9 cellular contexts compared by ENCODE assay signal in the genomic region with DNA sequence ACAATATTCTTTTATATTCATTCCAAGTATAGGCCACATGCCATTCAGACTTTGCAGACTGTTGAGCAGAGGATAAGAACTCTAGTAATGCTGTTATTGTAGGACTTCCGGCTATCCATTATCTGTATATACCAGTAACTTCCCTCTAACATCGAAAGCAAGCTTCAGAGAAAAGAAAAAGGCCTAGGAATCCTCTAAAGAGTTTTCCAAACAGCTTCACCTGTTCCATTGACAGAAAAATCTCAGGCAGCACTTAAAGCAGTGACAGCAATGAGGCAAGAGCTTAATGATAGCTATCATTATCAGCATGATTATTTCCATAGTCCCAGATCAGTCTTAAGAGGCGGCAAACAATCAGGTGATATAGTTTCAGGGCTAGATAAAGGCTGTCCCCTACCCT. TPM values are rescaled to one million over a fixed set of nuclear protein-coding genes. Genes with fewer than 3 reads are reported as not detected.
DNase-seq lines count a peak whose midpoint lies in the region; ATAC-seq and TF ChIP-seq lines count a peak whose summit lies in the region.
"Had no signal": no experiment of that assay in that cellular context is flagged by ENCODE, and none has a peak within 500 bp of the region (broad histone marks: within the 10 kb centered on the region; RNA-seq: fewer than 3 reads in every experiment).

No MANE protein-coding gene starts in this region.

- H3K9me3 ChIP-seq in T-helper 17 cell (ENCODE audit: control insufficient read depth, low read length, poor library complexity, severe bottlenecking) (no peaks in the 10 kb centered on the region), hepatocyte (ENCODE audit: low read depth) (no peaks in the 10 kb centered on the region), stomach smooth muscle (ENCODE audit: control insufficient read depth in 2 of 2, low read length in 2 of 2) (no peaks in the 10 kb centered on the region)

- peaks cover 4% of the 10 kb centered on the region for H3K4me1 ChIP-seq in hepatocyte (ENCODE audit: insufficient read depth)
- H3K4me1 ChIP-seq in stomach smooth muscle (ENCODE audit: control insufficient read depth, insufficient read depth, low read length), result no peaks in the 10 kb centered on the region

- H3K4me3 Mint-ChIP-seq in activated CD4-positive, alpha-beta T cell treated with anti-CD3 and anti-CD28 coated beads, Interleukin-2, amount 10 ng/mL, durations not matched to agents 7 days and 5 days, result peak overlapping the region; percentile 88
- H3K4me3 Mint-ChIP-seq in T-helper 17 cell, result peak overlapping the region; percentile 91

- TF ChIP-seq CTCF in hepatocyte (IDR thresholded peaks at IDR 0.05; ENCODE audit: poor library complexity), result no peak
- no peak for TF ChIP-seq CTCF in foreskin fibroblast (IDR thresholded peaks at IDR 0.05; ENCODE audit: low read depth, low read length)

- H3K27me3 ChIP-seq in hepatocyte (no peaks in the 10 kb centered on the region), stomach smooth muscle (ENCODE audit: control insufficient read depth in 1 of 2, insufficient read depth in 2 of 2, low read length in 2 of 2) (no peaks in the 10 kb centered on the region)

- 59% methylated on average over 3 of the region's 3 CpGs for WGBS in hepatocyte (ENCODE audit: low lambda C conversion rate, missing lambda C conversion rate)

- CTCF ChIA-PET in activated CD4-positive, alpha-beta T cell treated with anti-CD3 and anti-CD28 coated beads, Interleukin-2, amount 10 ng/mL, durations not matched to agents 7 days and 5 days (lab: Charles Lee), result no interaction called here

- H3K4me1 Mint-ChIP-seq in activated CD4-positive, alpha-beta T cell treated with anti-CD3 and anti-CD28 coated beads, Interleukin-2, amount 10 ng/mL, durations not matched to agents 7 days and 5 days, result peaks cover 32% of the 10 kb centered on the region
- peaks cover 26% of the 10 kb centered on the region for H3K4me1 Mint-ChIP-seq in T-helper 17 cell

- H3K27me3 Mint-ChIP-seq in activated CD4-positive, alpha-beta T cell treated with anti-CD3 and anti-CD28 coated beads, Interleukin-2, amount 10 ng/mL, durations not matched to agents 7 days and 5 days, result peaks cover 17% of the 10 kb centered on the region
- peaks cover 6% of the 10 kb centered on the region for H3K27me3 Mint-ChIP-seq in T-helper 17 cell

- H3K79me2 ChIP-seq in hepatocyte, result peaks cover 49% of the 10 kb centered on the region

- no peaks in the 10 kb centered on the region for H3K9me2 ChIP-seq in hepatocyte (replicated peaks; ENCODE audit: insufficient read depth)

- H3K9me3 Mint-ChIP-seq in activated CD4-positive, alpha-beta T cell treated with anti-CD3 and anti-CD28 coated beads, Interleukin-2, amount 10 ng/mL, durations not matched to agents 7 days and 5 days, result no peaks in the 10 kb centered on the region

- H3K4me2 ChIP-seq in hepatocyte, result peak overlapping the region; percentile 95

- H3K9ac ChIP-seq in stomach smooth muscle (ENCODE audit: low read length in 2 of 2), result no peak overlapping the region

- DNase-seq in activated CD4-positive, alpha-beta T cell treated with anti-CD3 and anti-CD28 coated beads, Interleukin-2, amount 10 ng/mL, durations not matched to agents 7 days and 5 days, result no peak
- no peak for DNase-seq in activated CD4-positive, alpha-beta T cell treated with anti-CD3 and anti-CD28 coated beads, Interleukin-2, amount 50 U/mL, for 48 hours
- no peak for DNase-seq in T-helper 17 cell
- no peak for DNase-seq in hepatocyte (ENCODE audit: low spot score)
- no peak for DNase-seq in stimulated activated CD4-positive, alpha-beta T cell treated with anti-CD3 and anti-CD28 coated beads, Interleukin-4, amount 100 ng/mL, for 4 hours
- DNase-seq in stimulated activated CD4-positive, alpha-beta T cell treated with anti-CD3 and anti-CD28 coated beads, Interleukin-2, amount 100 ng/mL, for 48 hours, result no peak
- no peak for DNase-seq in foreskin fibroblast
- DNase-seq: NCI-H226 had no signal

- H4K20me1 ChIP-seq in hepatocyte (ENCODE audit: insufficient read depth, poor library complexity, severe bottlenecking), result no peaks in the 10 kb centered on the region

- no peak overlapping the region for H3K27ac Mint-ChIP-seq in activated CD4-positive, alpha-beta T cell treated with anti-CD3 and anti-CD28 coated beads, Interleukin-2, amount 10 ng/mL, durations not matched to agents 7 days and 5 days
- H3K27ac Mint-ChIP-seq in T-helper 17 cell, result peak overlapping the region; percentile 61

- H3K36me3 Mint-ChIP-seq in activated CD4-positive, alpha-beta T cell treated with anti-CD3 and anti-CD28 coated beads, Interleukin-2, amount 10 ng/mL, durations not matched to agents 7 days and 5 days (ENCODE audit: low read depth), result no peaks in the 10 kb centered on the region
- H3K36me3 Mint-ChIP-seq in T-helper 17 cell (ENCODE audit: low read depth), result no peaks in the 10 kb centered on the region

- no peak for ATAC-seq in T-helper 17 cell

- H2AFZ ChIP-seq in hepatocyte, result no peak overlapping the region

- H3K36me3 ChIP-seq in hepatocyte (replicated peaks; ENCODE audit: insufficient read depth, low read depth) (no peaks in the 10 kb centered on the region), stomach smooth muscle (ENCODE audit: control insufficient read depth in 2 of 2, insufficient read depth in 2 of 2, low read length in 2 of 2) (no peaks in the 10 kb centered on the region)

- H3K4me3 ChIP-seq in hepatocyte (no peak overlapping the region), stomach smooth muscle (ENCODE audit: low read length in 2 of 2) (no peak overlapping the region), foreskin fibroblast (ENCODE audit: low read depth in 1 of 2, low read length in 2 of 2) (no peak overlapping the region)

- POLR2A ChIA-PET in activated CD4-positive, alpha-beta T cell treated with anti-CD3 and anti-CD28 coated beads, Interleukin-2, amount 10 ng/mL, durations not matched to agents 7 days and 5 days (lab: Charles Lee), result no interaction called here

- H3K27ac ChIP-seq in hepatocyte, result no peak overlapping the region
- peak overlapping the region; percentile 89 for H3K27ac ChIP-seq in stomach smooth muscle (ENCODE audit: low read length)

RNA-seq across cellular contexts. Expression of a gene that starts 1.8 kb away (rescaled TPM):
- 1 to 10 TPM; 3.7 to 4.2 TPM for total RNA-seq in activated CD4-positive, alpha-beta T cell treated with anti-CD3 and anti-CD28 coated beads, Interleukin-2, amount 10 ng/mL, durations not matched to agents 7 days and 5 days
- total RNA-seq in T-helper 17 cell (1 to 10 TPM; 4.8 to 5.9 TPM), hepatocyte (11.4 and 14.5 TPM in 2 replicates)
- polyA plus RNA-seq in hepatocyte, result 5.9 TPM in 2 replicates
